9 cellular contexts compared by ENCODE assay signal in the genomic region with DNA sequence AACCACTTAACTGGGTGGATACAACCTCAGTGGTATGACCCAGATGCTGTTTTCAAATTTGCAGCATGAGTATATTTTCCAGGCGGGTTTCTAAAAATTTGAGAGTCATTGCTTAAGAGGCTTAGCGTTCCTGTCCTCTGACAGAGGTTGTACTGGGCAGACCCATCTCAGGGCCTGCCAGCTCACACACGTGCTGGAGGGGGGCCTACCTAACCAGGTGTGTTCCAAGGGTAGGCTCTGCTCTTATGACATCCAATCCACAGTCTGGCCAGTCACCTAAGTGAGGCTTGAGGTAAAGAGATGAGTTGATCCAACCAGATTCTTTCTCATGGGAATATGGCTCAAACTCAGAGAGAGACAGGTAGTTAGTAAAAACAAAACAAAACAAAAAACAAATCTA. TPM values are rescaled to one million over a fixed set of nuclear protein-coding genes. Genes with fewer than 3 reads are reported as not detected.
DNase-seq lines count a peak whose midpoint lies in the region; ATAC-seq and TF ChIP-seq lines count a peak whose summit lies in the region.
"Had no signal": no experiment of that assay in that cellular context is flagged by ENCODE, and none has a peak within 500 bp of the region (broad histone marks: within the 10 kb centered on the region; RNA-seq: fewer than 3 reads in every experiment).

No MANE protein-coding gene starts in this region.

- peak overlapping the region; percentile 94 for H3K4me2 ChIP-seq in PC-9

- peaks cover 18% of the 10 kb centered on the region; the same call in 1 of the 2 replicates for H3K4me1 ChIP-seq in PC-9 (replicated peaks; ENCODE audit: insufficient read depth)
- H3K4me1 ChIP-seq in rectal smooth muscle tissue (ENCODE audit: control insufficient read depth, insufficient read depth, low read length): peaks cover 5% of the 10 kb centered on the region

- H3K4me3 ChIP-seq in GM12864 (ENCODE audit: low read depth, low read length) (peak overlapping the region; percentile 80; the same call in 1 of the 2 replicates), PC-9 (peak overlapping the region; percentile 82), epithelial cell of proximal tubule (ENCODE audit: low read depth, low read length) (peak overlapping the region; percentile 84), rectal smooth muscle tissue (ENCODE audit: low read length) (peak overlapping the region; percentile 99)

- H4K20me1 ChIP-seq in PC-9 (ENCODE audit: insufficient read depth): no peaks in the 10 kb centered on the region

- H3K36me3 ChIP-seq in PC-9 (ENCODE audit: low read depth): no peaks in the 10 kb centered on the region
- H3K36me3 ChIP-seq in rectal smooth muscle tissue (ENCODE audit: control insufficient read depth, insufficient read depth, low read length): no peaks in the 10 kb centered on the region

- intact Hi-C loops in PC-9 (cut with micrococcal nuclease; ENCODE audit: unreplicated experiment): no loop called here

- H2AFZ ChIP-seq in PC-9: no peak overlapping the region; the same call in 1 of the 2 replicates

- DNase-seq in GM12864 (ENCODE audit: low read depth) (no peak), PC-9 (no peak), epithelial cell of proximal tubule (ENCODE audit: low read depth) (no peak), NCI-H510A treated with DMSO at 0.1 percent for 48 hours (lab: John Stamatoyannopoulos, UW) (no peak), GM10266 (ENCODE audit: extremely low spot score) (no peak), Kasumi-1 (lab: John Stamatoyannopoulos, UW) (no peak)
- DNase-seq: stimulated activated CD4-positive, alpha-beta T cell treated with anti-CD3 and anti-CD28 coated beads, Interleukin-15, amount 100 ng/mL, for 24 hours had no signal

- no peaks in the 10 kb centered on the region; the same call in 1 of the 2 replicates for H3F3A ChIP-seq in PC-9 (ENCODE audit: insufficient read depth, low read depth)

- POLR2A ChIA-PET in PC-9 (lab: Charles Lee; ENCODE audit: unreplicated experiment): interaction anchor here (0.6 kb wide), 1 partner anchor 167 kb away, joined by 6 read pairs; no protein-coding TSS in a partner anchor

- no peak for ATAC-seq in HG03045 (IDR thresholded peaks at IDR 0.05; ENCODE audit: unreplicated experiment)

- H3K27ac ChIP-seq in PC-9 (peak overlapping the region; percentile 88), rectal smooth muscle tissue (ENCODE audit: low read depth, low read length) (no peak overlapping the region)

- H3K27me3 ChIP-seq in PC-9 (ENCODE audit: insufficient read depth, low read depth) (no peaks in the 10 kb centered on the region), rectal smooth muscle tissue (ENCODE audit: control insufficient read depth, insufficient read depth, low read length) (no peaks in the 10 kb centered on the region)

- BruUV-seq in PC-9 (replicated peaks; lab: Mats Ljungman, UMichigan): TSS peak; percentile 58

- TF ChIP-seq CTCF in GM12864 (IDR thresholded peaks at IDR 0.05; ENCODE audit: low read depth, low read length, missing control alignments) (no peak), PC-9 (conservative IDR thresholded peaks at IDR 0.05) (no peak), epithelial cell of proximal tubule (conservative IDR thresholded peaks at IDR 0.05; ENCODE audit: low read depth, low read length) (no peak), GM10266 (IDR thresholded peaks at IDR 0.05; ENCODE audit: control insufficient read depth, insufficient read depth, low read depth, missing control alignments) (no peak)

- H3K9me3 ChIP-seq in PC-9 (ENCODE audit: insufficient read depth, low read depth): no peaks in the 10 kb centered on the region

- H3K9me2 ChIP-seq in PC-9 (ENCODE audit: insufficient read depth): no peaks in the 10 kb centered on the region

- CTCF ChIA-PET in PC-9 (lab: Charles Lee): interaction anchor here (1.1 kb wide), 1 partner anchor 116 kb away, joined by 4 read pairs; no protein-coding TSS in a partner anchor

- no peak overlapping the region for H3K9ac ChIP-seq in rectal smooth muscle tissue (ENCODE audit: low read length)

- H3K79me2 ChIP-seq in PC-9 (ENCODE audit: low read depth): peaks cover 37% of the 10 kb centered on the region

RNA-seq across cellular contexts. Expression of a gene that starts 1.3 kb away (rescaled TPM):
- total RNA-seq in PC-9 (2021) (30.6 and 37.0 TPM in 2 replicates), epithelial cell of proximal tubule (17.8 and 30.7 TPM in 2 replicates)

RNA-seq across cellular contexts. Expression of a gene that starts 1.9 kb away (rescaled TPM):
- 25.1 and 26.7 TPM in 2 replicates for total RNA-seq in PC-9 (2021)
- 7.7 and 17.9 TPM in 2 replicates for total RNA-seq in epithelial cell of proximal tubule
